Comparison of ENCODE assay signal across 1 cellular context in genomic region chr15:79896131-79896633, GRCh38.
A peak's percentile ranks its signal among the peaks of the same experiment; 100 is the strongest.
TF ChIP-seq lines count a peak whose summit lies in the region.

No MANE protein-coding gene starts in this region.

TF ChIP-seq in GM12878, 131 proteins besides CTCF, POLR2A, EP300 and RAD21 (continued from another document):
- TF ChIP-seq SKIL (IDR thresholded peaks at IDR 0.05; ENCODE audit: low read depth, poor library complexity, severe bottlenecking) = peak; percentile 48
- peak; percentile 29; the same call in 1 of the 2 replicates for TF ChIP-seq BCL11A (IDR thresholded peaks at IDR 0.05; ENCODE audit: low read depth, low read length)
- peak; percentile 45; the same call in 1 of the 2 replicates for TF ChIP-seq ZNF687 (IDR thresholded peaks at IDR 0.05)
- TF ChIP-seq MLLT1 (IDR thresholded peaks at IDR 0.05) = peak; percentile 59
- TF ChIP-seq MTA2 (IDR thresholded peaks at IDR 0.05; ENCODE audit: low read depth) = peak; percentile 68; the same call in 1 of the 2 replicates
- TF ChIP-seq IKZF2 (IDR thresholded peaks at IDR 0.05) = peak in 1 of 2 experiments; percentile 37; a peak in 1 of 4 replicates
